8 cellular contexts compared by ENCODE assay signal in the genomic region with DNA sequence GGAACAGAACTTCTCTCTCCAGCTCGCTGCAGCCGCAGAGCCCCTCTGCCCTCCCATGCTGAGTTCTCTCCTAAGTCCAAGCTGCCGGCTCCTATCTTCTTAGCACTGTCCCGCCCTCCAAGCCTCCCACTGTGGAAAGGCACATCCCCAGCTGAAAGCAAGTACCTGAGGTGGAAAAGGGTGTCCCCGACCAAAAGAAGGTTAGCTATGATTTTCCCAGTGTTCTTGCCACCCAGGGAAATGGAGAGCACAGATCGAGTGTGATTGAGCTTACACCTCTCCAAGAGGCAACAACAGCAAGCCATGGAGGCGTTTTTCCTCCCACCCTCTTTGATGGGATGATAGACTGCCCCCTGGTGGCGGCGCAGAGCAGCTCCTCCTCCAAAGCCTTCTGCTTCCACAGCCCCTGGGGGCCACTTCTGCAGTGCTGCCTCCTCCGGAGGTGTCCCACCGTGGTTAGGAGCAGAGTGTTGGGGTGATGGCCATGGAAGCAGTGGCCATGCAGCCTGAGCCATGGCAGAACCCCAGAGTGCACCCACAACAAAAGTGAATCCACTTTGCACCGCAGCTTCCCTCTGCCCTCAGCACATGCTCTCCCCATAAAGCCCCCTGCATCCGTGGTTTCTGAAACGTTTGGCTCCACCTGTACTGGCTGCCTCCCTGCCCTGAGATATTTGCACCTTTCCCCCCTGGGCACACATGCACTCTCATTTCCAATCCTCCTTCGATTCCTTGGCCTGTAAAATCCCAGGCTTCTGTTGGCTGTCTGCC.
DNase-seq lines count a peak whose midpoint lies in the region; ATAC-seq and TF ChIP-seq lines count a peak whose summit lies in the region.

No MANE protein-coding gene starts in this region.

- H3K4me3 ChIP-seq in AG09309 (ENCODE audit: control insufficient read depth, low read depth, low read length), result no peak overlapping the region

- DNase-seq in AG09309 (ENCODE audit: low read depth), result no peak
- DNase-seq in HT-29 (ENCODE audit: low spot score), result peak; percentile 59
- peak; percentile 83 for DNase-seq in SK-MEL-5 (ENCODE audit: low read depth, low spot score)
- DNase-seq in activated naive CD4-positive, alpha-beta T cell treated with anti-CD3 and anti-CD28 coated beads, Interleukin-2, amount 50 U/mL, for 16 hours, result peak; percentile 55
- peak; percentile 50 for DNase-seq in iPS DF 19.7 (ENCODE audit: low read depth, low spot score)
- DNase-seq in stimulated activated CD4-positive, alpha-beta T cell treated with anti-CD3 and anti-CD28 coated beads, Interleukin-1b, Interleukin-23, amount 100 ng/mL, for 48 hours, result peak; percentile 66

- TF ChIP-seq CTCF in AG09309 (IDR thresholded peaks at IDR 0.05; ENCODE audit: control insufficient read depth, insufficient read depth, low read depth, low read length, missing control alignments), result peak; percentile 85

- in situ Hi-C loops in SK-MEL-5 (cut with HindIII; ENCODE audit: low pct_unique_long_range_greater_than_20kb, low sequenced_read_pairs), result no loop called here

- ATAC-seq in GM18519 (IDR thresholded peaks at IDR 0.05; ENCODE audit: low FRiP score, unreplicated experiment) (peak; percentile 50), GM19452 (IDR thresholded peaks at IDR 0.05; ENCODE audit: unreplicated experiment) (no peak)
